29 cellular contexts compared by ENCODE assay signal in the genomic region with DNA sequence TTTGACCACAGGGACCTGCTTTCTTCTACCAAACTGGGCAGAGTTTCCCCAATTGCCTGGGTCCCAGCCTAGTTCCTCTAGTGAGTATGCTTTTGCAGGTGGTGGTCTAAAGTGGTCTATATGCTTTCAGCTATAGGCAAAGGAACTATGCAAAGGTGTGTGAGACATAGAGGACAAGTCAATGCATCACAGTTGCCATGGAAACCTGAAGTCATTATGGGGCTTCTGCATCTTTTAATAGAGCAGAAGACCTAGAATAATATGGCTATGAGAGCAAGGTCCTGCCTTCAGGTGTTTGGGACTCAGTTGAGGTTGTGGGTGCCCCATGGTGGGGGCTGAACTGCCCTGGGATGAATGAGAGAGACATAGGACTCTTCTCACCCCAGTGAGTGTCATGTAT.
"Had no signal": no experiment of that assay in that cellular context is flagged by ENCODE, and none has a peak within 500 bp of the region (broad histone marks: within the 10 kb centered on the region; RNA-seq: fewer than 3 reads in every experiment).

No MANE protein-coding gene starts in this region.

- H3K27me3 ChIP-seq: colonic mucosa, esophagus muscularis mucosa, esophagus squamous epithelium, foreskin keratinocyte, gastrocnemius medialis, gastroesophageal sphincter, heart left ventricle, hepatocyte had no signal

- H2AFZ ChIP-seq: hepatocyte had no signal

- H3K27ac ChIP-seq: colonic mucosa, coronary artery, dorsolateral prefrontal cortex, epithelial cell of prostate, esophagus muscularis mucosa, esophagus squamous epithelium, gastrocnemius medialis, gastroesophageal sphincter, heart left ventricle, heart right ventricle, hepatocyte had no signal

- H3K79me2 ChIP-seq: hepatocyte had no signal

- H3K27ac Mint-ChIP-seq: dendritic cell treated with granulocyte-macrophage colony-stimulating factor and Interleukin-4, amounts not matched to agents 40 ng/mL and 50 ng/mL, for 4 days; effector memory CD8-positive, alpha-beta T cell; endodermal cell had no signal

- FAIRE-seq: colon, endometrium, endothelial cell of umbilical vein, frontal cortex had no signal

- H3K4me1 Mint-ChIP-seq: endodermal cell had no signal

- H3K9me3 Mint-ChIP-seq: dendritic cell treated with granulocyte-macrophage colony-stimulating factor and Interleukin-4, amounts not matched to agents 40 ng/mL and 50 ng/mL, for 4 days; effector memory CD8-positive, alpha-beta T cell had no signal

- H3K4me3 ChIP-seq: colonic mucosa, coronary artery, dorsolateral prefrontal cortex, esophagus muscularis mucosa, esophagus squamous epithelium, gastrocnemius medialis, gastroesophageal sphincter, heart left ventricle, heart right ventricle, hepatocyte had no signal

- H3K4me1 ChIP-seq: colonic mucosa, esophagus muscularis mucosa, esophagus squamous epithelium, gastrocnemius medialis, gastroesophageal sphincter, heart left ventricle, heart right ventricle had no signal

- H3K27me3 Mint-ChIP-seq: dendritic cell treated with granulocyte-macrophage colony-stimulating factor and Interleukin-4, amounts not matched to agents 40 ng/mL and 50 ng/mL, for 4 days; effector memory CD8-positive, alpha-beta T cell had no signal

- H3K9me3 ChIP-seq: colonic mucosa, esophagus muscularis mucosa, esophagus squamous epithelium, gastrocnemius medialis, gastroesophageal sphincter, heart left ventricle, heart right ventricle had no signal

- DNase-seq: colonic mucosa; cortex of kidney; dermis blood vessel endothelial cell; dorsolateral prefrontal cortex; effector CD4-positive, alpha-beta T cell; effector memory CD4-positive, alpha-beta T cell; effector memory CD8-positive, alpha-beta T cell; endodermal cell; erythroblast; esophagus squamous epithelium; foreskin fibroblast; foreskin keratinocyte; foreskin melanocyte; gastrocnemius medialis; glutamatergic neuron; head of caudate nucleus; heart left ventricle; heart right ventricle had no signal

- H3K36me3 ChIP-seq: colonic mucosa, esophagus muscularis mucosa, esophagus squamous epithelium, gastrocnemius medialis had no signal

- ATAC-seq: effector memory CD8-positive, alpha-beta T cell; esophagus mucosa; foreskin keratinocyte; gastrocnemius medialis; gastroesophageal sphincter; heart left ventricle; heart right ventricle had no signal

- H3K4me3 Mint-ChIP-seq: dendritic cell treated with granulocyte-macrophage colony-stimulating factor and Interleukin-4, amounts not matched to agents 40 ng/mL and 50 ng/mL, for 4 days; effector memory CD8-positive, alpha-beta T cell; endodermal cell had no signal

- H3K4me2 ChIP-seq: hepatocyte had no signal
